In genomic region chr22:39178206-39179111, GRCh38 we compare ENCODE assay signal across 9 cellular contexts. TPM values are rescaled to one million over a fixed set of nuclear protein-coding genes. Genes with fewer than 3 reads are reported as not detected.
A peak's percentile ranks its signal among the peaks of the same experiment; 100 is the strongest.
DNase-seq lines count a peak whose midpoint lies in the region; FAIRE-seq and TF ChIP-seq lines count a peak whose summit lies in the region.
"Had no signal": no experiment of that assay in that cellular context is flagged by ENCODE, and none has a peak within 500 bp of the region (broad histone marks: within the 10 kb centered on the region; RNA-seq: fewer than 3 reads in every experiment).

No MANE protein-coding gene starts in this region.

- 90% methylated on average over 19 of the region's 19 CpGs for WGBS in prostate gland

- TF ChIP-seq POLR2A in prostate gland (IDR thresholded peaks at IDR 0.05): no peak

- FAIRE-seq in astrocyte (lab: Jason Lieb, UNC): peak; percentile 23
- FAIRE-seq in kidney (lab: Jason Lieb, UNC): no peak

- no peaks in the 10 kb centered on the region for H3K27me3 Mint-ChIP-seq in astrocyte (ENCODE audit: low read depth, unreplicated experiment)

- no peaks in the 10 kb centered on the region for H3K79me2 ChIP-seq in astrocyte (ENCODE audit: insufficient read depth, low read length)

- peak overlapping the region; percentile 55 for H3K27ac Mint-ChIP-seq in astrocyte (ENCODE audit: unreplicated experiment)

- H3K9ac ChIP-seq in astrocyte (ENCODE audit: low read length) (no peak overlapping the region), kidney (ENCODE audit: low read length in 2 of 2) (no peak overlapping the region)

- H3K4me3 Mint-ChIP-seq in astrocyte (ENCODE audit: unreplicated experiment): no peak overlapping the region

- H3K4me3 ChIP-seq in HEK293 (ENCODE audit: low read depth, low read length) (no peak overlapping the region), astrocyte (ENCODE audit: insufficient read depth, low read depth, low read length) (no peak overlapping the region), kidney (ENCODE audit: low read length in 2 of 2) (no peak overlapping the region), prostate gland (no peak overlapping the region), BE2C (ENCODE audit: low read depth, low read length) (no peak overlapping the region)

- CTCF ChIA-PET in HEK293 (lab: Yijun Ruan, JAX): interaction anchor here (0.6 to 1.8 kb wide), 4 partner anchors 7 to 409 kb away, joined by 3 to 10 read pairs (median 4); no protein-coding TSS in a partner anchor

- H3K36me3 ChIP-seq in HEK293 (ENCODE audit: control insufficient read depth in 2 of 2, insufficient read depth in 1 of 2, low read length in 2 of 2) (no peaks in the 10 kb centered on the region), astrocyte (ENCODE audit: insufficient read depth, low read length) (no peaks in the 10 kb centered on the region), kidney (ENCODE audit: control insufficient read depth in 1 of 2, insufficient read depth in 2 of 2, low read length in 2 of 2) (no peaks in the 10 kb centered on the region), prostate gland (no peaks in the 10 kb centered on the region), BE2C (no peaks in the 10 kb centered on the region)

- DNase-seq in astrocyte (ENCODE audit: low read depth): peak; percentile 29
- no peak for DNase-seq in kidney
- DNase-seq in stimulated activated CD8-positive, alpha-beta memory T cell treated with anti-CD3 and anti-CD28 coated beads, Interleukin-4, amount 100 ng/mL, for 48 hours: peak; percentile 12
- no peak for DNase-seq in KBM-7
- DNase-seq in prostate gland (ENCODE audit: low spot score): no peak
- DNase-seq in BE2C: no peak
- DNase-seq: activated naive CD4-positive, alpha-beta T cell; NCI-H526 treated with DMSO at 0.1 percent for 48 hours had no signal

- peaks cover 1% of the 10 kb centered on the region for H3K36me3 Mint-ChIP-seq in astrocyte (ENCODE audit: low read depth, unreplicated experiment)

- H3K27me3 ChIP-seq in astrocyte (ENCODE audit: insufficient read depth, low read length): no peaks in the 10 kb centered on the region
- no peaks in the 10 kb centered on the region for H3K27me3 ChIP-seq in prostate gland (replicated peaks; ENCODE audit: insufficient read depth)
- H3K27me3 ChIP-seq in BE2C: no peaks in the 10 kb centered on the region

- peaks cover 5% of the 10 kb centered on the region for H3K9me3 Mint-ChIP-seq in astrocyte (ENCODE audit: unreplicated experiment)

- intact Hi-C loops in kidney (cut with DNase I) (no loop called here), prostate gland (cut with DNase I) (no loop called here)

- peaks cover 22% of the 10 kb centered on the region for H3K4me1 Mint-ChIP-seq in astrocyte (ENCODE audit: low read depth, unreplicated experiment)

- TF ChIP-seq CTCF in HEK293 (tag by site-specific recombination; IDR thresholded peaks at IDR 0.05): no peak
- TF ChIP-seq CTCF in astrocyte (IDR thresholded peaks at IDR 0.05; ENCODE audit: insufficient read depth, low read depth, low read length): no peak
- TF ChIP-seq CTCF in kidney (IDR thresholded peaks at IDR 0.05; ENCODE audit: borderline replicate concordance, extremely low read depth, insufficient read depth): no peak
- TF ChIP-seq CTCF in prostate gland (IDR thresholded peaks at IDR 0.05): no peak
- TF ChIP-seq CTCF in BE2C (IDR thresholded peaks at IDR 0.05; ENCODE audit: low read depth, low read length): no peak

- H3K27ac ChIP-seq in HEK293 (ENCODE audit: extremely low read depth, low read depth, low read length) (no peak overlapping the region), astrocyte (ENCODE audit: low read depth, low read length) (peak overlapping the region; percentile 36), kidney (ENCODE audit: low read depth in 2 of 2, low read length in 2 of 2) (peak overlapping the region; percentile 85 to 97), prostate gland (peak overlapping the region in 1 of 2 donors; percentile 70)

- H2AFZ ChIP-seq in astrocyte (ENCODE audit: low read depth, low read length): no peak overlapping the region

- H3K4me2 ChIP-seq in astrocyte (ENCODE audit: low read length): peak overlapping the region; percentile 39

- POLR2A ChIA-PET in HEK293 (lab: Yijun Ruan, JAX): interaction anchor here (1.3 kb wide), 1 partner anchor 133 kb away, joined by 4 read pairs; no protein-coding TSS in a partner anchor

- no peaks in the 10 kb centered on the region for H4K20me1 ChIP-seq in astrocyte (ENCODE audit: insufficient read depth, low read length)

- H3K9me3 ChIP-seq in HEK293 (ENCODE audit: control insufficient read depth, insufficient read depth, low read depth, low read length) (no peaks in the 10 kb centered on the region), astrocyte (ENCODE audit: insufficient read depth, low read depth, low read length) (no peaks in the 10 kb centered on the region), kidney (ENCODE audit: control insufficient read depth in 1 of 2, low read length in 2 of 2) (no peaks in the 10 kb centered on the region), prostate gland (no peaks in the 10 kb centered on the region), BE2C (no peaks in the 10 kb centered on the region)

- H3K4me1 ChIP-seq in HEK293 (ENCODE audit: control insufficient read depth, insufficient read depth, low read length) (peaks cover 10% of the 10 kb centered on the region), astrocyte (ENCODE audit: insufficient read depth, low read length) (peaks cover 47% of the 10 kb centered on the region), kidney (ENCODE audit: control insufficient read depth in 1 of 2, insufficient read depth in 1 of 2, low read depth in 1 of 2, low read length in 2 of 2) (peaks cover 37 to 48% of the 10 kb centered on the region in 2 donors), prostate gland (replicated peaks) (peaks cover 23% of the 10 kb centered on the region), BE2C (peaks cover 4% of the 10 kb centered on the region; the same call in 1 of the 2 replicates)

- in situ Hi-C loops in KBM-7 (cut with MboI; ENCODE audit: low pct_unique_long_range_greater_than_20kb, low sequenced_read_pairs): loop anchor here (10.0 kb wide), 1 partner anchor 126 kb away; no protein-coding TSS in a partner anchor

TF ChIP-seq in HEK293, 187 proteins besides CTCF, POLR2A, EP300 and RAD21:
- TF ChIP-seq ZNF654 (tag by site-specific recombination; IDR thresholded peaks at IDR 0.05; ENCODE audit: low read depth) (no peak), ZNF146 (tag by site-specific recombination; IDR thresholded peaks at IDR 0.05) (peak; percentile 75), ZNF830 (tag by site-specific recombination; IDR thresholded peaks at IDR 0.05; ENCODE audit: low read depth) (no peak), ZNF776 (tag by site-specific recombination; IDR thresholded peaks at IDR 0.05; ENCODE audit: borderline replicate concordance) (no peak), ZSCAN23 (tag by site-specific recombination; IDR thresholded peaks at IDR 0.05) (no peak), ZNF501 (tag by site-specific recombination; IDR thresholded peaks at IDR 0.05) (no peak), PRDM4 (tag by site-specific recombination; IDR thresholded peaks at IDR 0.05) (no peak), ZNF843 (tag by site-specific recombination; IDR thresholded peaks at IDR 0.05) (no peak), ZNF121 (tag by site-specific recombination; IDR thresholded peaks at IDR 0.05) (peak; percentile 79; the same call in 1 of the 2 replicates)

RNA-seq across cellular contexts. Expression of gene CBX7, which starts 26.0 kb away (rescaled TPM):
- total RNA-seq in astrocyte: 1.2 and 1.4 TPM in 2 replicates
- total RNA-seq in kidney: 65.2 TPM
- 39.3 TPM for polyA plus RNA-seq in kidney (ENCODE audit: insufficient read depth, low read depth, low replicate concordance)
- total RNA-seq in prostate gland: 100 to 1,000 TPM in 1 of 2 donors, 10 to 100 TPM in 1; 82.7 to 115 TPM
- not detected for polyA plus RNA-seq in BE2C (2012; ENCODE audit: insufficient read depth, insufficient read length, low read depth)

Comparison
In these comparisons a context has a peak if more than half of its experiments do, and no peak if none do; other contexts are left out.
1. DNase-seq: peak in astrocyte (single experiment) and stimulated activated CD8-positive, alpha-beta memory T cell treated with anti-CD3 and anti-CD28 coated beads, Interleukin-4, amount 100 ng/mL, for 48 hours (single experiment); none in kidney (single experiment), KBM-7 (single experiment), prostate gland (single experiment) and BE2C (single experiment).
2. RNA of gene CBX7, which starts 26.0 kb away (total RNA-seq): 82.7 to 115 TPM in prostate gland and 65.2 TPM in kidney (single experiment); 1.2 to 1.4 TPM in astrocyte; every median in the first group is over 10 times any median in the second.